1 cellular context compared by ENCODE assay signal in the genomic region with DNA sequence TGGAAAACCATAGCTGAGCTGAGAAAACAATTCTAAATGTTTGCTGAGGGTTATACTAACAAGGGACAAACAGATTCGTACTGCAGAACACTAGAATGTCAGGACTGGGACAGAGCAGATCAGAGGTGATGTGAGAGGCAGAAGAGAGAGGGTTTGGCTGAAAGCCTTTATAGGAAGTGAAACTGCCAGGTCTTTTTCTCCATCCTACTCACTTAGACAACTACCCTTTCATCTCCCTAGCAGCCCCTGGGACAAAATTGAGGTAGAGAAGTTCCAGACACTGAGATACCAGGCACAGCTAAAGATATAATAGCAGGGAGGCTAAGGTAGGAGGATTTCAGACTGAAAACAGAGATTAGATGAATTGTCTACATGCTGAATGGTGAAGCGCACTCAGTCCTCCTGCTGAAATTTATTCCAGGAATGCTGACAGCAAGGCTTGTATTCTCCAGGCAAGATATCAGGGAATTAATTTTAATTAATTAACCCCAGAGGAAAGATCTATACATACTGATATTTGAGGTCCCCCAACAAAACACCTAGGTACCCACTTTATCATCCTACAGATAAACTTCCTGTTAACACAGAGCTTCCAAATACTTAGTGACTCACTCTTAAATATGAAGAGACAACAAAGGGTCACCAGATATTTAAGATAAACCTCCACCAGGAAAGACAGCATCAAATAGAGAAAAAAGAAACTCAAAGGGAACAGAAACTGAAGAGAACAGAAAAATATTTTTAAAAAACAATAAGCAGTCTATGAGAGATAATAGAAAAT.
A peak's percentile ranks its signal among the peaks of the same experiment; 100 is the strongest.
TF ChIP-seq lines count a peak whose summit lies in the region.

No MANE protein-coding gene starts in this region.

TF ChIP-seq in K562, 482 proteins besides CTCF, POLR2A, EP300 and RAD21 (continued from another document):
- TF ChIP-seq, protein P1, sequence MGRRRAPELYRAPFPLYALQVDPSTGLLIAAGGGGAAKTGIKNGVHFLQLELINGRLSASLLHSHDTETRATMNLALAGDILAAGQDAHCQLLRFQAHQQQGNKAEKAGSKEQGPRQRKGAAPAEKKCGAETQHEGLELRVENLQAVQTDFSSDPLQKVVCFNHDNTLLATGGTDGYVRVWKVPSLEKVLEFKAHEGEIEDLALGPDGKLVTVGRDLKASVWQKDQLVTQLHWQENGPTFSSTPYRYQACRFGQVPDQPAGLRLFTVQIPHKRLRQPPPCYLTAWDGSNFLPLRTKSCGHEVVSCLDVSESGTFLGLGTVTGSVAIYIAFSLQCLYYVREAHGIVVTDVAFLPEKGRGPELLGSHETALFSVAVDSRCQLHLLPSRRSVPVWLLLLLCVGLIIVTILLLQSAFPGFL (CRISPR knock-in tag; IDR thresholded peaks at IDR 0.05) = no peak
- no peak for TF ChIP-seq BACH1 (tag; IDR thresholded peaks at IDR 0.05)
- TF ChIP-seq KLF6 (CRISPR knock-in tag; IDR thresholded peaks at IDR 0.05; ENCODE audit: borderline replicate concordance) = no peak
- TF ChIP-seq MYBL2 (IDR thresholded peaks at IDR 0.05; ENCODE audit: low read depth) = no peak
- no peak for TF ChIP-seq MYBL2 (CRISPR knock-in tag; IDR thresholded peaks at IDR 0.05; ENCODE audit: borderline replicate concordance)
- peak; percentile 50; the same call in 1 of the 2 replicates for TF ChIP-seq FOSL1 (tag; conservative IDR thresholded peaks at IDR 0.05)
- TF ChIP-seq, protein P2, sequence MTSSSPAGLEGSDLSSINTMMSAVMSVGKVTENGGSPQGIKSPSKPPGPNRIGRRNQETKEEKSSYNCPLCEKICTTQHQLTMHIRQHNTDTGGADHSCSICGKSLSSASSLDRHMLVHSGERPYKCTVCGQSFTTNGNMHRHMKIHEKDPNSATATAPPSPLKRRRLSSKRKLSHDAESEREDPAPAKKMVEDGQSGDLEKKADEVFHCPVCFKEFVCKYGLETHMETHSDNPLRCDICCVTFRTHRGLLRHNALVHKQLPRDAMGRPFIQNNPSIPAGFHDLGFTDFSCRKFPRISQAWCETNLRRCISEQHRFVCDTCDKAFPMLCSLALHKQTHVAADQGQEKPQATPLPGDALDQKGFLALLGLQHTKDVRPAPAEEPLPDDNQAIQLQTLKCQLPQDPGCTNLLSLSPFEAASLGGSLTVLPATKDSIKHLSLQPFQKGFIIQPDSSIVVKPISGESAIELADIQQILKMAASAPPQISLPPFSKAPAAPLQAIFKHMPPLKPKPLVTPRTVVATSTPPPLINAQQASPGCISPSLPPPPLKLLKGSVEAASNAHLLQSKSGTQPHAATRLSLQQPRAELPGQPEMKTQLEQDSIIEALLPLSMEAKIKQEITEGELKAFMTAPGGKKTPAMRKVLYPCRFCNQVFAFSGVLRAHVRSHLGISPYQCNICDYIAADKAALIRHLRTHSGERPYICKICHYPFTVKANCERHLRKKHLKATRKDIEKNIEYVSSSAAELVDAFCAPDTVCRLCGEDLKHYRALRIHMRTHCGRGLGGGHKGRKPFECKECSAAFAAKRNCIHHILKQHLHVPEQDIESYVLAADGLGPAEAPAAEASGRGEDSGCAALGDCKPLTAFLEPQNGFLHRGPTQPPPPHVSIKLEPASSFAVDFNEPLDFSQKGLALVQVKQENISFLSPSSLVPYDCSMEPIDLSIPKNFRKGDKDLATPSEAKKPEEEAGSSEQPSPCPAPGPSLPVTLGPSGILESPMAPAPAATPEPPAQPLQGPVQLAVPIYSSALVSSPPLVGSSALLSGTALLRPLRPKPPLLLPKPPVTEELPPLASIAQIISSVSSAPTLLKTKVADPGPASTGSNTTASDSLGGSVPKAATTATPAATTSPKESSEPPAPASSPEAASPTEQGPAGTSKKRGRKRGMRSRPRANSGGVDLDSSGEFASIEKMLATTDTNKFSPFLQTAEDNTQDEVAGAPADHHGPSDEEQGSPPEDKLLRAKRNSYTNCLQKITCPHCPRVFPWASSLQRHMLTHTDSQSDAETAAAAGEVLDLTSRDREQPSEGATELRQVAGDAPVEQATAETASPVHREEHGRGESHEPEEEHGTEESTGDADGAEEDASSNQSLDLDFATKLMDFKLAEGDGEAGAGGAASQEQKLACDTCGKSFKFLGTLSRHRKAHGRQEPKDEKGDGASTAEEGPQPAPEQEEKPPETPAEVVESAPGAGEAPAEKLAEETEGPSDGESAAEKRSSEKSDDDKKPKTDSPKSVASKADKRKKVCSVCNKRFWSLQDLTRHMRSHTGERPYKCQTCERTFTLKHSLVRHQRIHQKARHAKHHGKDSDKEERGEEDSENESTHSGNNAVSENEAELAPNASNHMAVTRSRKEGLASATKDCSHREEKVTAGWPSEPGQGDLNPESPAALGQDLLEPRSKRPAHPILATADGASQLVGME (CRISPR knock-in tag; IDR thresholded peaks at IDR 0.05) = no peak
- no peak for TF ChIP-seq MAZ (CRISPR knock-in tag; conservative IDR thresholded peaks at IDR 0.05 in 1 of 2, IDR thresholded peaks at IDR 0.05 in 1 of 2)
- no peak for TF ChIP-seq DPF2 (IDR thresholded peaks at IDR 0.05)
- TF ChIP-seq, protein P3, sequence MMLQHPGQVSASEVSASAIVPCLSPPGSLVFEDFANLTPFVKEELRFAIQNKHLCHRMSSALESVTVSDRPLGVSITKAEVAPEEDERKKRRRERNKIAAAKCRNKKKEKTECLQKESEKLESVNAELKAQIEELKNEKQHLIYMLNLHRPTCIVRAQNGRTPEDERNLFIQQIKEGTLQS (IDR thresholded peaks at IDR 0.05) = 0 out of 2 replicates have a peak, but pooled peaks have one; percentile 12
- TF ChIP-seq, protein P3 (CRISPR knock-in tag; conservative IDR thresholded peaks at IDR 0.05) = no peak
- no peak for TF ChIP-seq CREB1 (IDR thresholded peaks at IDR 0.05)
- TF ChIP-seq CREB1 (CRISPR knock-in tag; IDR thresholded peaks at IDR 0.05) = no peak
- no peak for TF ChIP-seq TBP (optimal IDR thresholded peaks at IDR 0.05; ENCODE audit: low read depth, low read length)
- no peak for TF ChIP-seq ZNF668 (CRISPR knock-in tag; IDR thresholded peaks at IDR 0.05)
- TF ChIP-seq ASH1L (IDR thresholded peaks at IDR 0.05; ENCODE audit: borderline replicate concordance, low read depth, partially characterized antibody) = no peak
- no peak for TF ChIP-seq C11orf30 (IDR thresholded peaks at IDR 0.05; ENCODE audit: low read depth)
